ENCODE assay signal across 1 cellular context in the genomic region with DNA sequence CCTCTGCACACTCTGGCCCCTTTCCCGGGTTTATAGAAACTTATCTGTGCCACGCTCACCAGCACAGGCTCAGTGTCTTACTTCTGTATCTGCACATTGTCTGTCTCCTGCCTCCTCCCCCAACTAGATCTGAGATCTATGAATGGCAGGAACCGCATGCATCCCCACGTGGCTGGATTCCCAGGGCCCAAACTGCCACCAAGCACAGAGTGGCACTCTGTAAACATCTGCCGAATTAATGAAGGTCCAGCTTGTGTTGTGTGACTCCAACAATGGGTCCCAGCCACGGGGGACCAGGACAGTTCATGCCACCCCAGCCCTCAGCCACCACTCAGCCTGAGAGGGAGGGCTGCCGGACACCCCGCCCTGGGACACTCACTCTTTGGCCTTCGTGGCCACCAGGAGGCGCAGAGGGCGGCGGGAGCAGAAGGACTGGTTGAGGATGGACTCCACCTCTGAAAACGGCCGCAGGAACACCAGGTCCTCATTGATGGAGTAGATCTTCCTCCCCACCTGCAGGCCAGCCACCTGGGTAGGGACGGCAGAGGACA.
TF ChIP-seq lines count a peak whose summit lies in the region.

No MANE protein-coding gene starts in this region.

TF ChIP-seq in HCT116, 20 proteins besides CTCF, POLR2A, EP300 and RAD21 (continued from another document):
- no peak for TF ChIP-seq TCF7L2 (IDR thresholded peaks at IDR 0.05; ENCODE audit: borderline replicate concordance, extremely low read depth, insufficient read depth, insufficient read length)
- no peak for TF ChIP-seq CEBPB (IDR thresholded peaks at IDR 0.05; ENCODE audit: low read depth)
- no peak for TF ChIP-seq CBX3 (IDR thresholded peaks at IDR 0.05; ENCODE audit: low read depth)
- TF ChIP-seq, protein P1, sequence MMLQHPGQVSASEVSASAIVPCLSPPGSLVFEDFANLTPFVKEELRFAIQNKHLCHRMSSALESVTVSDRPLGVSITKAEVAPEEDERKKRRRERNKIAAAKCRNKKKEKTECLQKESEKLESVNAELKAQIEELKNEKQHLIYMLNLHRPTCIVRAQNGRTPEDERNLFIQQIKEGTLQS (IDR thresholded peaks at IDR 0.05): no peak
- no peak for TF ChIP-seq SP1 (IDR thresholded peaks at IDR 0.05; ENCODE audit: low read depth)
- no peak for TF ChIP-seq ZNF274 (IDR thresholded peaks at IDR 0.05; ENCODE audit: low read depth, low read length)
- TF ChIP-seq SIN3A (IDR thresholded peaks at IDR 0.05; ENCODE audit: low read depth): no peak
- TF ChIP-seq EGR1 (IDR thresholded peaks at IDR 0.05; ENCODE audit: low read depth): no peak
- TF ChIP-seq, protein P2, sequence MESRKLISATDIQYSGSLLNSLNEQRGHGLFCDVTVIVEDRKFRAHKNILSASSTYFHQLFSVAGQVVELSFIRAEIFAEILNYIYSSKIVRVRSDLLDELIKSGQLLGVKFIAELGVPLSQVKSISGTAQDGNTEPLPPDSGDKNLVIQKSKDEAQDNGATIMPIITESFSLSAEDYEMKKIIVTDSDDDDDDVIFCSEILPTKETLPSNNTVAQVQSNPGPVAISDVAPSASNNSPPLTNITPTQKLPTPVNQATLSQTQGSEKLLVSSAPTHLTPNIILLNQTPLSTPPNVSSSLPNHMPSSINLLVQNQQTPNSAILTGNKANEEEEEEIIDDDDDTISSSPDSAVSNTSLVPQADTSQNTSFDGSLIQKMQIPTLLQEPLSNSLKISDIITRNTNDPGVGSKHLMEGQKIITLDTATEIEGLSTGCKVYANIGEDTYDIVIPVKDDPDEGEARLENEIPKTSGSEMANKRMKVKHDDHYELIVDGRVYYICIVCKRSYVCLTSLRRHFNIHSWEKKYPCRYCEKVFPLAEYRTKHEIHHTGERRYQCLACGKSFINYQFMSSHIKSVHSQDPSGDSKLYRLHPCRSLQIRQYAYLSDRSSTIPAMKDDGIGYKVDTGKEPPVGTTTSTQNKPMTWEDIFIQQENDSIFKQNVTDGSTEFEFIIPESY (IDR thresholded peaks at IDR 0.05; ENCODE audit: extremely low read depth, insufficient replicate concordance, low read length): no peak
- TF ChIP-seq JUND (IDR thresholded peaks at IDR 0.05): no peak
- no peak for TF ChIP-seq ZFX (IDR thresholded peaks at IDR 0.05)
